17 cellular contexts compared by ENCODE assay signal in genomic region chr4:152451496-152451895, GRCh38.
DNase-seq lines count a peak whose midpoint lies in the region; ATAC-seq and TF ChIP-seq lines count a peak whose summit lies in the region.
"Had no signal": no experiment of that assay in that cellular context is flagged by ENCODE, and none has a peak within 500 bp of the region (broad histone marks: within the 10 kb centered on the region; RNA-seq: fewer than 3 reads in every experiment).

No MANE protein-coding gene starts in this region.

- no peak overlapping the region for H3K4me3 Mint-ChIP-seq in WTC11
- H3K4me3 Mint-ChIP-seq: CD8-positive, alpha-beta memory T cell; GM23338 had no signal

- H4K20me1 ChIP-seq in DOHH2 (ENCODE audit: control insufficient read depth, insufficient read depth, low read depth, low read length), result peaks cover 17% of the 10 kb centered on the region

- ATAC-seq in WTC11, result peak; percentile 55
- ATAC-seq in SK-N-SH treated with all-trans-retinoic acid at 6 μM for 48 hours, result no peak
- ATAC-seq in left lobe of liver, result no peak
- ATAC-seq: A549, GM23338 had no signal

- H3F3A ChIP-seq in DOHH2 (ENCODE audit: control insufficient read depth, insufficient read depth), result peaks cover 6% of the 10 kb centered on the region; the same call in 1 of the 2 replicates

- CTCF ChIA-PET in WTC11 (lab: Charles Lee), result interaction anchor here (1.0 to 1.4 kb wide), 2 partner anchors 15 to 50 kb away, joined by 3 to 4 read pairs; no protein-coding TSS in a partner anchor

- no peak for TF ChIP-seq CTCF in DOHH2 (IDR thresholded peaks at IDR 0.05; ENCODE audit: low read depth, low read length, poor library complexity, severe bottlenecking)
- no peak for TF ChIP-seq CTCF in WTC11 (IDR thresholded peaks at IDR 0.05)
- TF ChIP-seq CTCF in thyroid gland (IDR thresholded peaks at IDR 0.05), result no peak
- no peak for TF ChIP-seq CTCF in GM13976 (IDR thresholded peaks at IDR 0.05; ENCODE audit: borderline replicate concordance, control extremely low read depth, extremely low read depth, insufficient read depth, missing control alignments)

- H3K4me1 Mint-ChIP-seq in WTC11, result peaks cover 18% of the 10 kb centered on the region

- no peaks in the 10 kb centered on the region for H3K9me3 Mint-ChIP-seq in WTC11
- H3K9me3 Mint-ChIP-seq: CD8-positive, alpha-beta memory T cell; GM23338; IgD-negative memory B cell had no signal

- WGBS in thyroid gland, 2 donors, result 44 to 48% methylated on average over 3 of the region's 3 CpGs

- H3K27me3 ChIP-seq in DOHH2 (ENCODE audit: control insufficient read depth, low read length) (no peaks in the 10 kb centered on the region), thyroid gland (no peaks in the 10 kb centered on the region)
- H3K27me3 ChIP-seq: BE2C had no signal

- H3K36me3 ChIP-seq in DOHH2 (ENCODE audit: control insufficient read depth, low read length) (no peaks in the 10 kb centered on the region), thyroid gland (no peaks in the 10 kb centered on the region)
- H3K36me3 ChIP-seq: BE2C had no signal

- H3K4me3 ChIP-seq in DOHH2 (ENCODE audit: low read length) (0 out of 2 replicates have a peak overlapping the region, but pooled peaks have one; percentile 6), thyroid gland (replicated peaks in 1 of 3) (no peak overlapping the region)
- H3K4me3 ChIP-seq: A549, GM23338 had no signal

- no peak overlapping the region for H3K27ac Mint-ChIP-seq in WTC11
- H3K27ac Mint-ChIP-seq: GM23338, IgD-negative memory B cell had no signal

- DNase-seq in Caki2 (ENCODE audit: low read depth), result peak; percentile 14
- DNase-seq in WTC11 (ENCODE audit: low spot score), result no peak
- peak; percentile 71 to 79 for DNase-seq in thyroid gland
- DNase-seq in GM13976 (ENCODE audit: low spot score), result no peak
- no peak for DNase-seq in left lobe of liver (ENCODE audit: low spot score)
- DNase-seq: BE2C; Caco-2; CD8-positive, alpha-beta memory T cell; DMS79; EL; H7 had no signal

- no peaks in the 10 kb centered on the region for H3K27me3 Mint-ChIP-seq in WTC11 (ENCODE audit: low read depth)
- H3K27me3 Mint-ChIP-seq: CD8-positive, alpha-beta memory T cell; IgD-negative memory B cell had no signal

- H3K79me2 ChIP-seq in DOHH2 (ENCODE audit: control insufficient read depth, low read length), result peaks cover 68% of the 10 kb centered on the region

- no peaks in the 10 kb centered on the region for H3K36me3 Mint-ChIP-seq in WTC11

- H3K9me3 ChIP-seq in DOHH2 (ENCODE audit: control insufficient read depth, insufficient read depth, low read length), result no peaks in the 10 kb centered on the region
- H3K9me3 ChIP-seq in thyroid gland, result no peaks in the 10 kb centered on the region
- H3K9me3 ChIP-seq: A549, BE2C, Caco-2 had no signal

- H3K4me1 ChIP-seq in DOHH2 (ENCODE audit: control insufficient read depth, low read length), result peaks cover 17% of the 10 kb centered on the region
- peaks cover 25 to 37% of the 10 kb centered on the region in 2 donors for H3K4me1 ChIP-seq in thyroid gland

- H3K27ac ChIP-seq in DOHH2 (ENCODE audit: low read depth, low read length) (no peak overlapping the region), thyroid gland (peak overlapping the region in 2 of 3 donors; percentile 7 to 46)
- H3K27ac ChIP-seq: A549, KMS-11 had no signal

- POLR2A ChIA-PET in WTC11 (lab: Charles Lee), result no interaction called here

- no peak for TF ChIP-seq POLR2A in thyroid gland (IDR thresholded peaks at IDR 0.05)

- no peaks in the 10 kb centered on the region for H3K9me2 ChIP-seq in DOHH2 (replicated peaks; ENCODE audit: control insufficient read depth, low read length)

- intact Hi-C loops in thyroid gland (cut with DNase I), result no loop called here

- in situ Hi-C loops in Caki2 (cut with HindIII; ENCODE audit: low pct_unique_long_range_greater_than_20kb, low sequenced_read_pairs), result no loop called here
- in situ Hi-C loops in GM13976 (cut with MboI; ENCODE audit: low sequenced_read_pairs, unreplicated experiment), result no loop called here

- H3K4me2 ChIP-seq in DOHH2 (ENCODE audit: low read length), result no peak overlapping the region
- H3K4me2 ChIP-seq: A549, GM23338, KMS-11 had no signal

TF ChIP-seq in WTC11, 78 proteins besides CTCF, POLR2A, EP300 and RAD21:
- TF ChIP-seq NFE2L1 (CRISPR knock-in tag; IDR thresholded peaks at IDR 0.05), result no peak
- TF ChIP-seq ZNF121 (CRISPR knock-in tag; IDR thresholded peaks at IDR 0.05), result 0 out of 2 replicates have a peak, but pooled peaks have one; percentile 17
TF ChIP-seq in WTC11: peak in this region for 1.

TF ChIP-seq in SK-N-SH treated with all-trans-retinoic acid at 6 μM for 48 hours, 23 proteins besides CTCF, POLR2A, EP300 and RAD21:
- TF ChIP-seq OSR1 (CRISPR knock-in tag; IDR thresholded peaks at IDR 0.05) (no peak), TOX (CRISPR knock-in tag; IDR thresholded peaks at IDR 0.05; ENCODE audit: borderline replicate concordance) (no peak), SNAI2 (CRISPR knock-in tag; IDR thresholded peaks at IDR 0.05) (no peak), TSHZ2 (CRISPR knock-in tag; IDR thresholded peaks at IDR 0.05) (no peak), ZFP30 (CRISPR knock-in tag; IDR thresholded peaks at IDR 0.05) (no peak), POU6F1 (CRISPR knock-in tag; IDR thresholded peaks at IDR 0.05; ENCODE audit: borderline replicate concordance, low read depth) (no peak), TCF4 (CRISPR knock-in tag; IDR thresholded peaks at IDR 0.05; ENCODE audit: borderline replicate concordance) (no peak), GLIS3 (CRISPR knock-in tag; IDR thresholded peaks at IDR 0.05) (no peak), ZNF8 (CRISPR knock-in tag; IDR thresholded peaks at IDR 0.05) (no peak), CSDC2 (CRISPR knock-in tag; IDR thresholded peaks at IDR 0.05) (no peak), ZNF70 (CRISPR knock-in tag; IDR thresholded peaks at IDR 0.05) (no peak), ESRRG (CRISPR knock-in tag; IDR thresholded peaks at IDR 0.05) (no peak), BACH2 (CRISPR knock-in tag; IDR thresholded peaks at IDR 0.05; ENCODE audit: borderline replicate concordance) (no peak)

Comparison
In these comparisons a context has a peak if more than half of its experiments do, and no peak if none do; other contexts are left out.
1. DNase-seq: peak in Caki2 (single experiment) and thyroid gland (2 of 2); none in WTC11 (single experiment), GM13976 (single experiment) and left lobe of liver (single experiment).